In the genomic region with DNA sequence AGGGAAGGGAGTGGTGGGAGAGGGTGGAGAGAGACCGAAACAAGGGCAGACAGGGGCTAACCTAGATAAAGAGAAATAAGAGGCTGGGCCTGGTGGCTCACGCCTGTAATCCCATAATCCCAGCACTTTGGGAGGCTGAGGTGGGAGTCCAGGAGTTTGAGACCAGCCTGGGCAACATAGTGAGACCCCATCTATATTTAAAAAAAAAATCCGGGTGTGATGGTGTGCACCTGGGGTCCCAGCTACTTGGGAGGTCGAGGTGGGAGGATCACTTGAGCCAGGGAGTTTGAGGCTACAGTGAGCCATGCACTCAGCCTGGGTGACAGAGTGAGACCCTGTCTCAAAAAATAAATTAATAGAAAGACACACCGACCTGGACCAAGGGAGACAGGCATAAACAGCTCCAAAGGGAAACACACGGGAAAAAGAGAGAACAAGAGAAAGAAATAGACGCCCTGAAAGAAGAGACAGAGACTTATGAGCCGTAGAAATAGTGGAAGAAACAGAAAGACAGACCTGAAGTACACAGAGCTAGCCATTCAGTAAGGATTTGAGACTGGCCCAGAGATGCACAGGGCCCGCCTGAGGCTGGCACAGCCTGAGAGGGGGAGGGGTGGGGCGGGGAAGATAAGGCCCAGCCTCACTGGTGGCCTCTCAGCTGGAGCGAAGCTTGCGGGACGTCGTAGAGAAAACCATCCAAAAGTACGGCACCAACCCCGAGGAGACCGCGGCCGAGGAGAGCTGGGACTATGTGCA, we compare ENCODE assay signal across 1 cellular context.
TF ChIP-seq lines count a peak whose summit lies in the region.

No MANE protein-coding gene starts in this region.

TF ChIP-seq in GM12878, 131 proteins besides CTCF, POLR2A, EP300 and RAD21:
- TF ChIP-seq ZSCAN29 (IDR thresholded peaks at IDR 0.05): no peak
- TF ChIP-seq TCF7 (IDR thresholded peaks at IDR 0.05; ENCODE audit: borderline replicate concordance): no peak
- no peak for TF ChIP-seq ZBED1 (IDR thresholded peaks at IDR 0.05; ENCODE audit: borderline replicate concordance)
- TF ChIP-seq, protein P1, sequence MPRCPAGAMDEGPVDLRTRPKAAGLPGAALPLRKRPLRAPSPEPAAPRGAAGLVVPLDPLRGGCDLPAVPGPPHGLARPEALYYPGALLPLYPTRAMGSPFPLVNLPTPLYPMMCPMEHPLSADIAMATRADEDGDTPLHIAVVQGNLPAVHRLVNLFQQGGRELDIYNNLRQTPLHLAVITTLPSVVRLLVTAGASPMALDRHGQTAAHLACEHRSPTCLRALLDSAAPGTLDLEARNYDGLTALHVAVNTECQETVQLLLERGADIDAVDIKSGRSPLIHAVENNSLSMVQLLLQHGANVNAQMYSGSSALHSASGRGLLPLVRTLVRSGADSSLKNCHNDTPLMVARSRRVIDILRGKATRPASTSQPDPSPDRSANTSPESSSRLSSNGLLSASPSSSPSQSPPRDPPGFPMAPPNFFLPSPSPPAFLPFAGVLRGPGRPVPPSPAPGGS (IDR thresholded peaks at IDR 0.05; ENCODE audit: borderline replicate concordance, insufficient read depth, low read depth, low read length, poor library complexity, severe bottlenecking): no peak
- TF ChIP-seq SMAD5 (IDR thresholded peaks at IDR 0.05; ENCODE audit: low read depth): no peak
- TF ChIP-seq BRCA1 (IDR thresholded peaks at IDR 0.05; ENCODE audit: low read depth, low read length): no peak
- TF ChIP-seq, protein P2, sequence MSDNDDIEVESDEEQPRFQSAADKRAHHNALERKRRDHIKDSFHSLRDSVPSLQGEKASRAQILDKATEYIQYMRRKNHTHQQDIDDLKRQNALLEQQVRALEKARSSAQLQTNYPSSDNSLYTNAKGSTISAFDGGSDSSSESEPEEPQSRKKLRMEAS (IDR thresholded peaks at IDR 0.05; ENCODE audit: low read depth, low read length): no peak
- no peak for TF ChIP-seq KDM1A (IDR thresholded peaks at IDR 0.05; ENCODE audit: borderline replicate concordance)
- TF ChIP-seq ZNF384 (IDR thresholded peaks at IDR 0.05; ENCODE audit: borderline replicate concordance, low read depth, low read length): no peak
- TF ChIP-seq, protein P3, sequence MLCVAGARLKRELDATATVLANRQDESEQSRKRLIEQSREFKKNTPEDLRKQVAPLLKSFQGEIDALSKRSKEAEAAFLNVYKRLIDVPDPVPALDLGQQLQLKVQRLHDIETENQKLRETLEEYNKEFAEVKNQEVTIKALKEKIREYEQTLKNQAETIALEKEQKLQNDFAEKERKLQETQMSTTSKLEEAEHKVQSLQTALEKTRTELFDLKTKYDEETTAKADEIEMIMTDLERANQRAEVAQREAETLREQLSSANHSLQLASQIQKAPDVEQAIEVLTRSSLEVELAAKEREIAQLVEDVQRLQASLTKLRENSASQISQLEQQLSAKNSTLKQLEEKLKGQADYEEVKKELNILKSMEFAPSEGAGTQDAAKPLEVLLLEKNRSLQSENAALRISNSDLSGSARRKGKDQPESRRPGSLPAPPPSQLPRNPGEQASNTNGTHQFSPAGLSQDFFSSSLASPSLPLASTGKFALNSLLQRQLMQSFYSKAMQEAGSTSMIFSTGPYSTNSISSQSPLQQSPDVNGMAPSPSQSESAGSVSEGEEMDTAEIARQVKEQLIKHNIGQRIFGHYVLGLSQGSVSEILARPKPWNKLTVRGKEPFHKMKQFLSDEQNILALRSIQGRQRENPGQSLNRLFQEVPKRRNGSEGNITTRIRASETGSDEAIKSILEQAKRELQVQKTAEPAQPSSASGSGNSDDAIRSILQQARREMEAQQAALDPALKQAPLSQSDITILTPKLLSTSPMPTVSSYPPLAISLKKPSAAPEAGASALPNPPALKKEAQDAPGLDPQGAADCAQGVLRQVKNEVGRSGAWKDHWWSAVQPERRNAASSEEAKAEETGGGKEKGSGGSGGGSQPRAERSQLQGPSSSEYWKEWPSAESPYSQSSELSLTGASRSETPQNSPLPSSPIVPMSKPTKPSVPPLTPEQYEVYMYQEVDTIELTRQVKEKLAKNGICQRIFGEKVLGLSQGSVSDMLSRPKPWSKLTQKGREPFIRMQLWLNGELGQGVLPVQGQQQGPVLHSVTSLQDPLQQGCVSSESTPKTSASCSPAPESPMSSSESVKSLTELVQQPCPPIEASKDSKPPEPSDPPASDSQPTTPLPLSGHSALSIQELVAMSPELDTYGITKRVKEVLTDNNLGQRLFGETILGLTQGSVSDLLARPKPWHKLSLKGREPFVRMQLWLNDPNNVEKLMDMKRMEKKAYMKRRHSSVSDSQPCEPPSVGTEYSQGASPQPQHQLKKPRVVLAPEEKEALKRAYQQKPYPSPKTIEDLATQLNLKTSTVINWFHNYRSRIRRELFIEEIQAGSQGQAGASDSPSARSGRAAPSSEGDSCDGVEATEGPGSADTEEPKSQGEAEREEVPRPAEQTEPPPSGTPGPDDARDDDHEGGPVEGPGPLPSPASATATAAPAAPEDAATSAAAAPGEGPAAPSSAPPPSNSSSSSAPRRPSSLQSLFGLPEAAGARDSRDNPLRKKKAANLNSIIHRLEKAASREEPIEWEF (IDR thresholded peaks at IDR 0.05; ENCODE audit: insufficient replicate concordance, low read depth, low read length): no peak
- no peak for TF ChIP-seq DPF2 (IDR thresholded peaks at IDR 0.05)
- no peak for TF ChIP-seq PAX5 (IDR thresholded peaks at IDR 0.05; ENCODE audit: borderline replicate concordance, low read depth, low read length)
- TF ChIP-seq, protein P4, sequence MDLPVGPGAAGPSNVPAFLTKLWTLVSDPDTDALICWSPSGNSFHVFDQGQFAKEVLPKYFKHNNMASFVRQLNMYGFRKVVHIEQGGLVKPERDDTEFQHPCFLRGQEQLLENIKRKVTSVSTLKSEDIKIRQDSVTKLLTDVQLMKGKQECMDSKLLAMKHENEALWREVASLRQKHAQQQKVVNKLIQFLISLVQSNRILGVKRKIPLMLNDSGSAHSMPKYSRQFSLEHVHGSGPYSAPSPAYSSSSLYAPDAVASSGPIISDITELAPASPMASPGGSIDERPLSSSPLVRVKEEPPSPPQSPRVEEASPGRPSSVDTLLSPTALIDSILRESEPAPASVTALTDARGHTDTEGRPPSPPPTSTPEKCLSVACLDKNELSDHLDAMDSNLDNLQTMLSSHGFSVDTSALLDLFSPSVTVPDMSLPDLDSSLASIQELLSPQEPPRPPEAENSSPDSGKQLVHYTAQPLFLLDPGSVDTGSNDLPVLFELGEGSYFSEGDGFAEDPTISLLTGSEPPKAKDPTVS (IDR thresholded peaks at IDR 0.05; ENCODE audit: low read depth, low read length): no peak
- TF ChIP-seq NFIC (IDR thresholded peaks at IDR 0.05; ENCODE audit: low read depth, low read length): no peak
- TF ChIP-seq, protein P5, sequence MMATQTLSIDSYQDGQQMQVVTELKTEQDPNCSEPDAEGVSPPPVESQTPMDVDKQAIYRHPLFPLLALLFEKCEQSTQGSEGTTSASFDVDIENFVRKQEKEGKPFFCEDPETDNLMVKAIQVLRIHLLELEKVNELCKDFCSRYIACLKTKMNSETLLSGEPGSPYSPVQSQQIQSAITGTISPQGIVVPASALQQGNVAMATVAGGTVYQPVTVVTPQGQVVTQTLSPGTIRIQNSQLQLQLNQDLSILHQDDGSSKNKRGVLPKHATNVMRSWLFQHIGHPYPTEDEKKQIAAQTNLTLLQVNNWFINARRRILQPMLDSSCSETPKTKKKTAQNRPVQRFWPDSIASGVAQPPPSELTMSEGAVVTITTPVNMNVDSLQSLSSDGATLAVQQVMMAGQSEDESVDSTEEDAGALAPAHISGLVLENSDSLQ (IDR thresholded peaks at IDR 0.05): no peak
- no peak for TF ChIP-seq MXI1 (IDR thresholded peaks at IDR 0.05; ENCODE audit: low read depth, low read length)
- TF ChIP-seq ASH2L (IDR thresholded peaks at IDR 0.05; ENCODE audit: borderline replicate concordance, low read depth): no peak
- TF ChIP-seq, protein P6, sequence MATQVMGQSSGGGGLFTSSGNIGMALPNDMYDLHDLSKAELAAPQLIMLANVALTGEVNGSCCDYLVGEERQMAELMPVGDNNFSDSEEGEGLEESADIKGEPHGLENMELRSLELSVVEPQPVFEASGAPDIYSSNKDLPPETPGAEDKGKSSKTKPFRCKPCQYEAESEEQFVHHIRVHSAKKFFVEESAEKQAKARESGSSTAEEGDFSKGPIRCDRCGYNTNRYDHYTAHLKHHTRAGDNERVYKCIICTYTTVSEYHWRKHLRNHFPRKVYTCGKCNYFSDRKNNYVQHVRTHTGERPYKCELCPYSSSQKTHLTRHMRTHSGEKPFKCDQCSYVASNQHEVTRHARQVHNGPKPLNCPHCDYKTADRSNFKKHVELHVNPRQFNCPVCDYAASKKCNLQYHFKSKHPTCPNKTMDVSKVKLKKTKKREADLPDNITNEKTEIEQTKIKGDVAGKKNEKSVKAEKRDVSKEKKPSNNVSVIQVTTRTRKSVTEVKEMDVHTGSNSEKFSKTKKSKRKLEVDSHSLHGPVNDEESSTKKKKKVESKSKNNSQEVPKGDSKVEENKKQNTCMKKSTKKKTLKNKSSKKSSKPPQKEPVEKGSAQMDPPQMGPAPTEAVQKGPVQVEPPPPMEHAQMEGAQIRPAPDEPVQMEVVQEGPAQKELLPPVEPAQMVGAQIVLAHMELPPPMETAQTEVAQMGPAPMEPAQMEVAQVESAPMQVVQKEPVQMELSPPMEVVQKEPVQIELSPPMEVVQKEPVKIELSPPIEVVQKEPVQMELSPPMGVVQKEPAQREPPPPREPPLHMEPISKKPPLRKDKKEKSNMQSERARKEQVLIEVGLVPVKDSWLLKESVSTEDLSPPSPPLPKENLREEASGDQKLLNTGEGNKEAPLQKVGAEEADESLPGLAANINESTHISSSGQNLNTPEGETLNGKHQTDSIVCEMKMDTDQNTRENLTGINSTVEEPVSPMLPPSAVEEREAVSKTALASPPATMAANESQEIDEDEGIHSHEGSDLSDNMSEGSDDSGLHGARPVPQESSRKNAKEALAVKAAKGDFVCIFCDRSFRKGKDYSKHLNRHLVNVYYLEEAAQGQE (IDR thresholded peaks at IDR 0.05; ENCODE audit: low read depth, low read length): no peak
- TF ChIP-seq SP1 (IDR thresholded peaks at IDR 0.05; ENCODE audit: low read depth, low read length): no peak
- no peak for TF ChIP-seq TARDBP (IDR thresholded peaks at IDR 0.05; ENCODE audit: borderline replicate concordance)
TF ChIP-seq in GM12878: peak in this region for 0.
